8 cellular contexts compared by ENCODE assay signal in genomic region chr10:110209926-110210662, GRCh38. TPM values are rescaled to one million over a fixed set of nuclear protein-coding genes. Genes with fewer than 3 reads are reported as not detected.
DNase-seq lines count a peak whose midpoint lies in the region; ATAC-seq and TF ChIP-seq lines count a peak whose summit lies in the region.

No MANE protein-coding gene starts in this region.

- TF ChIP-seq RAD21 in neural cell (conservative IDR thresholded peaks at IDR 0.05): no peak

- H3K9ac ChIP-seq in neural cell (ENCODE audit: low read length): peak overlapping the region; percentile 99

- H3K36me3 ChIP-seq in DOHH2 (ENCODE audit: control insufficient read depth, low read length) (no peaks in the 10 kb centered on the region), neural cell (ENCODE audit: insufficient read depth, low read length) (no peaks in the 10 kb centered on the region), uterus (no peaks in the 10 kb centered on the region)

- TF ChIP-seq CTCF in DOHH2 (IDR thresholded peaks at IDR 0.05; ENCODE audit: low read depth, low read length, poor library complexity, severe bottlenecking): no peak
- no peak for TF ChIP-seq CTCF in foreskin fibroblast (IDR thresholded peaks at IDR 0.05; ENCODE audit: low read depth, low read length)
- no peak for TF ChIP-seq CTCF in neural cell (IDR thresholded peaks at IDR 0.05; ENCODE audit: poor library complexity, severe bottlenecking)
- TF ChIP-seq CTCF in uterus (IDR thresholded peaks at IDR 0.05): no peak

- H3K4me3 ChIP-seq in DOHH2 (ENCODE audit: low read length): peak overlapping the region; percentile 76
- peak overlapping the region; percentile 66 to 75 for H3K4me3 ChIP-seq in foreskin fibroblast (ENCODE audit: low read depth in 1 of 2, low read length in 2 of 2)
- peak overlapping the region; percentile 80 for H3K4me3 ChIP-seq in neural cell (ENCODE audit: low read length)
- peak overlapping the region; percentile 61 to 78 for H3K4me3 ChIP-seq in uterus

- H3K27me3 ChIP-seq in DOHH2 (ENCODE audit: control insufficient read depth, low read length) (peaks cover 10% of the 10 kb centered on the region), neural cell (ENCODE audit: insufficient read depth, low read depth, low read length) (no peaks in the 10 kb centered on the region), uterus (no peaks in the 10 kb centered on the region)

- H3K9me3 ChIP-seq in DOHH2 (ENCODE audit: control insufficient read depth, insufficient read depth, low read length) (no peaks in the 10 kb centered on the region), neural cell (ENCODE audit: low read length) (no peaks in the 10 kb centered on the region), uterus (no peaks in the 10 kb centered on the region)

- intact Hi-C loops in uterus (cut with DNase I; ENCODE audit: low total_unique reads): loop anchor here (2.0 to 5.0 kb wide), 2 partner anchors 17 to 73 kb away; no protein-coding TSS in a partner anchor

- H3F3A ChIP-seq in DOHH2 (ENCODE audit: control insufficient read depth, insufficient read depth) (peaks cover 9% of the 10 kb centered on the region), neural cell (ENCODE audit: insufficient read depth, low read length, poor library complexity, severe bottlenecking) (no peaks in the 10 kb centered on the region)

- H3K79me2 ChIP-seq in DOHH2 (ENCODE audit: control insufficient read depth, low read length) (peaks cover 19% of the 10 kb centered on the region), neural cell (replicated peaks; ENCODE audit: insufficient read depth, low read length) (peaks cover 58% of the 10 kb centered on the region)

- TF ChIP-seq EP300 in neural cell (conservative IDR thresholded peaks at IDR 0.05; ENCODE audit: poor library complexity, severe bottlenecking): no peak

- H3K9me2 ChIP-seq in DOHH2 (replicated peaks; ENCODE audit: control insufficient read depth, low read length) (no peaks in the 10 kb centered on the region), neural cell (ENCODE audit: insufficient read depth, low read length) (no peaks in the 10 kb centered on the region)

- H3K4me2 ChIP-seq in DOHH2 (ENCODE audit: low read length): peak overlapping the region; percentile 80
- H3K4me2 ChIP-seq in neural cell (ENCODE audit: low read length): peak overlapping the region; percentile 63

- peak overlapping the region; percentile 61 for H2AFZ ChIP-seq in neural cell (ENCODE audit: low read depth, low read length)

- no peaks in the 10 kb centered on the region for H4K20me1 ChIP-seq in DOHH2 (ENCODE audit: control insufficient read depth, insufficient read depth, low read depth, low read length)
- H4K20me1 ChIP-seq in neural cell (ENCODE audit: insufficient read depth): peaks cover 7% of the 10 kb centered on the region

- DNase-seq in MV-4-11 (lab: John Stamatoyannopoulos, UW) (peak; percentile 0), foreskin fibroblast (peak; percentile 38 to 62), uterus (peak; percentile 61 to 62), NCI-H187 treated with DMSO at 0.1 percent for 48 hours (lab: John Stamatoyannopoulos, UW) (no peak)
- peak; percentile 40 to 46 for DNase-seq in activated T-helper 1 cell treated with anti-CD3 and anti-CD28 coated beads, Interleukin-2, amount 50 U/mL, for 16 hours (ENCODE audit: low read depth in 1 of 2, low spot score in 1 of 2)

- H3K27ac ChIP-seq in DOHH2 (ENCODE audit: low read depth, low read length) (peak overlapping the region; percentile 54), neural cell (ENCODE audit: low read length) (peak overlapping the region; percentile 96), uterus (peak overlapping the region; percentile 95 to 98)

- TF ChIP-seq POLR2A in uterus (IDR thresholded peaks at IDR 0.05): no peak

- ATAC-seq in GM21529 (IDR thresholded peaks at IDR 0.05; ENCODE audit: unreplicated experiment): no peak

- peaks cover 55% of the 10 kb centered on the region for H3K4me1 ChIP-seq in DOHH2 (ENCODE audit: control insufficient read depth, low read length)
- no peaks in the 10 kb centered on the region for H3K4me1 ChIP-seq in uterus

TF ChIP-seq in neural cell, 6 proteins besides CTCF, POLR2A, EP300 and RAD21:
- TF ChIP-seq MXI1 (conservative IDR thresholded peaks at IDR 0.05; ENCODE audit: poor library complexity, severe bottlenecking) (no peak), EZH2 (IDR thresholded peaks at IDR 0.05; ENCODE audit: borderline replicate concordance, insufficient read depth, low read length, poor library complexity, severe bottlenecking) (no peak), SMC3 (conservative IDR thresholded peaks at IDR 0.05; ENCODE audit: poor library complexity) (no peak), TAF1 (IDR thresholded peaks at IDR 0.05; ENCODE audit: low read depth) (no peak), REST (IDR thresholded peaks at IDR 0.05; ENCODE audit: borderline replicate concordance) (no peak), POLR2AphosphoS5 (IDR thresholded peaks at IDR 0.05) (no peak)

RNA-seq across cellular contexts. Expression of gene MXI1, which starts 2.7 kb away (rescaled TPM):
- polyA plus RNA-seq in neural cell: 63.1 and 69.5 TPM in 2 replicates
- polyA minus RNA-seq in neural cell: 70.4 TPM in 2 replicates
- total RNA-seq in uterus: 10 to 100 TPM; 27.4 to 52.9 (median 51.6) TPM
